In genomic region chr4:38531126-38531737, GRCh38 we compare ENCODE assay signal across 10 cellular contexts.
DNase-seq lines count a peak whose midpoint lies in the region; ATAC-seq, FAIRE-seq and TF ChIP-seq lines count a peak whose summit lies in the region.
"Had no signal": no experiment of that assay in that cellular context is flagged by ENCODE, and none has a peak within 500 bp of the region (broad histone marks: within the 10 kb centered on the region; RNA-seq: fewer than 3 reads in every experiment).

No MANE protein-coding gene starts in this region.

- ATAC-seq in HG02798 (IDR thresholded peaks at IDR 0.05; ENCODE audit: poor library complexity, unreplicated experiment) (peak; percentile 39), GM18873 (IDR thresholded peaks at IDR 0.05; ENCODE audit: low FRiP score, unreplicated experiment) (no peak), GM21390 (IDR thresholded peaks at IDR 0.05; ENCODE audit: unreplicated experiment) (no peak)

- TF ChIP-seq CTCF in kidney (IDR thresholded peaks at IDR 0.05; ENCODE audit: borderline replicate concordance, extremely low read depth, insufficient read depth), result no peak

- peak overlapping the region in 1 of 2 donors; percentile 66 for H3K27ac ChIP-seq in kidney (ENCODE audit: low read depth in 2 of 2, low read length in 2 of 2)
- H3K27ac ChIP-seq: esophagus muscularis mucosa had no signal

- H3K4me3 ChIP-seq in kidney (ENCODE audit: low read length in 2 of 2), result peak overlapping the region in 1 of 2 donors; percentile 16
- H3K4me3 ChIP-seq: esophagus muscularis mucosa had no signal

- H3K4me1 ChIP-seq in kidney (ENCODE audit: control insufficient read depth in 1 of 2, insufficient read depth in 1 of 2, low read depth in 1 of 2, low read length in 2 of 2), result peaks cover 11 to 13% of the 10 kb centered on the region in 2 donors

- peak; percentile 23 for FAIRE-seq in kidney (lab: Jason Lieb, UNC)

- H3K9ac ChIP-seq in kidney (ENCODE audit: low read length in 2 of 2), result no peak overlapping the region

- no peaks in the 10 kb centered on the region for H3K36me3 ChIP-seq in kidney (ENCODE audit: control insufficient read depth in 1 of 2, insufficient read depth in 2 of 2, low read length in 2 of 2)
- H3K36me3 ChIP-seq: esophagus muscularis mucosa had no signal

- DNase-seq in CD1c-positive myeloid dendritic cell (ENCODE audit: extremely low spot score) (peak; percentile 72), SK-N-DZ (ENCODE audit: low spot score) (peak; percentile 6), kidney (no peak), NAMALWA (ENCODE audit: low spot score) (no peak), GOT3 (lab: John Stamatoyannopoulos, UW) (no peak)
- DNase-seq: NCI-H1048 had no signal

- intact Hi-C loops in kidney (cut with DNase I), result no loop called here

- no peaks in the 10 kb centered on the region for H3K9me3 ChIP-seq in kidney (ENCODE audit: control insufficient read depth in 1 of 2, low read length in 2 of 2)
- H3K9me3 ChIP-seq: esophagus muscularis mucosa had no signal

Comparison
In these comparisons a context has a peak if more than half of its experiments do, and no peak if none do; other contexts are left out.
1. DNase-seq: peak in CD1c-positive myeloid dendritic cell (single experiment) and SK-N-DZ (single experiment); none in kidney (single experiment), NAMALWA (single experiment) and GOT3 (single experiment).